ENCODE assay signal across 19 cellular contexts in genomic region chr7:20858913-20859312, GRCh38.
DNase-seq lines count a peak whose midpoint lies in the region; ATAC-seq and TF ChIP-seq lines count a peak whose summit lies in the region.
"Had no signal": no experiment of that assay in that cellular context is flagged by ENCODE, and none has a peak within 500 bp of the region (broad histone marks: within the 10 kb centered on the region; RNA-seq: fewer than 3 reads in every experiment).

No MANE protein-coding gene starts in this region.

- ATAC-seq in body of pancreas (peak; percentile 79), GM21515 (IDR thresholded peaks at IDR 0.05; ENCODE audit: unreplicated experiment) (no peak)
- ATAC-seq: Panc1 had no signal

- H3K27me3 ChIP-seq in body of pancreas (no peaks in the 10 kb centered on the region), neural progenitor cell (no peaks in the 10 kb centered on the region)

- H3K27ac ChIP-seq in body of pancreas (no peak overlapping the region), neural progenitor cell (no peak overlapping the region), substantia nigra (ENCODE audit: low read depth, low read length, poor library complexity, severe bottlenecking) (no peak overlapping the region)
- H3K27ac ChIP-seq: 22Rv1, HL-60 had no signal

- H3K4me3 ChIP-seq in body of pancreas (no peak overlapping the region), neural progenitor cell (no peak overlapping the region), lower leg skin (ENCODE audit: low read depth, poor library complexity, severe bottlenecking) (no peak overlapping the region)

- H3K4me1 Mint-ChIP-seq in neural progenitor cell: no peaks in the 10 kb centered on the region
- H3K4me1 Mint-ChIP-seq: CD4-positive, alpha-beta memory T cell had no signal

- H2AFZ ChIP-seq in neural progenitor cell (replicated peaks): peak overlapping the region; percentile 36

- TF ChIP-seq CTCF in body of pancreas (IDR thresholded peaks at IDR 0.05) (no peak), neural progenitor cell (IDR thresholded peaks at IDR 0.05) (no peak), lower leg skin (IDR thresholded peaks at IDR 0.05) (no peak)

- no peak overlapping the region for H3K4me3 Mint-ChIP-seq in neural progenitor cell
- H3K4me3 Mint-ChIP-seq: CD4-positive, alpha-beta memory T cell had no signal

- H3F3A ChIP-seq in neural progenitor cell (ENCODE audit: low read depth): no peaks in the 10 kb centered on the region

- H3K36me3 ChIP-seq in body of pancreas (replicated peaks in 1 of 2; ENCODE audit: insufficient read depth in 1 of 2, low read depth in 2 of 2) (no peaks in the 10 kb centered on the region), neural progenitor cell (no peaks in the 10 kb centered on the region)

- no peaks in the 10 kb centered on the region for H3K36me3 Mint-ChIP-seq in neural progenitor cell
- H3K36me3 Mint-ChIP-seq: CD4-positive, alpha-beta memory T cell had no signal

- peaks cover 2% of the 10 kb centered on the region for H3K27me3 Mint-ChIP-seq in neural progenitor cell (ENCODE audit: insufficient read depth, low read depth)
- H3K27me3 Mint-ChIP-seq: CD4-positive, alpha-beta memory T cell had no signal

- H3K9ac ChIP-seq in neural progenitor cell: no peak overlapping the region

- no peak overlapping the region for H3K27ac Mint-ChIP-seq in neural progenitor cell
- H3K27ac Mint-ChIP-seq: CD4-positive, alpha-beta memory T cell had no signal

- H3K9me3 Mint-ChIP-seq in neural progenitor cell: no peaks in the 10 kb centered on the region
- H3K9me3 Mint-ChIP-seq: CD4-positive, alpha-beta memory T cell had no signal

- intact Hi-C loops in body of pancreas (cut with DNase I) (no loop called here), lower leg skin (cut with DNase I; ENCODE audit: low total_unique reads) (no loop called here)

- H3K9me3 ChIP-seq in body of pancreas (no peaks in the 10 kb centered on the region), neural progenitor cell (ENCODE audit: low read depth) (no peaks in the 10 kb centered on the region)

- H3K4me1 ChIP-seq in body of pancreas (no peaks in the 10 kb centered on the region), neural progenitor cell (no peaks in the 10 kb centered on the region)

- 36 to 48% methylated on average over 3 of the region's 3 CpGs for WGBS in body of pancreas, 2 donors
- WGBS in lower leg skin, 2 donors: 68 to 80% methylated on average over 3 of the region's 3 CpGs

- H3K79me2 ChIP-seq in neural progenitor cell (ENCODE audit: low read depth): no peaks in the 10 kb centered on the region

- H3K4me2 ChIP-seq in neural progenitor cell: no peak overlapping the region

- no peaks in the 10 kb centered on the region for H4K20me1 ChIP-seq in neural progenitor cell (ENCODE audit: low read depth)

- TF ChIP-seq POLR2A in body of pancreas (IDR thresholded peaks at IDR 0.05) (no peak), lower leg skin (IDR thresholded peaks at IDR 0.05) (no peak)

- DNase-seq in DMS53 (lab: John Stamatoyannopoulos, UW) (peak; percentile 22), DMS53 treated with DMSO at 0.1 percent for 48 hours (lab: John Stamatoyannopoulos, UW; ENCODE audit: unreplicated experiment) (no peak), body of pancreas (peak; percentile 32 to 46 (median 44)), neural progenitor cell (ENCODE audit: low spot score) (no peak), substantia nigra (lab: John Stamatoyannopoulos, UW) (peak in 26 of 49 donors; percentile 3 to 63 (median 15)), lower leg skin (ENCODE audit: low spot score in 2 of 2) (no peak), NCI-H2081 treated with DMSO at 0.1 percent for 48 hours (lab: John Stamatoyannopoulos, UW) (no peak)
- DNase-seq: Calu3; CD4-positive, alpha-beta memory T cell; DMS79; GOT3; MV-4-11; NCI-H1436; NCI-H2029 treated with DMSO at 0.1 percent for 48 hours; NCI-H524 had no signal

Comparison
In these comparisons a context has a peak if more than half of its experiments do, and no peak if none do; other contexts are left out.
1. DNase-seq: peak in DMS53 (single experiment), body of pancreas (4 of 4) and substantia nigra (26 of 49); none in DMS53 treated with DMSO at 0.1 percent for 48 hours (single experiment), neural progenitor cell (single experiment), lower leg skin (0 of 2) and NCI-H2081 treated with DMSO at 0.1 percent for 48 hours (single experiment).